ENCODE assay signal across 29 cellular contexts in genomic region chr4:146311238-146311970, GRCh38.
DNase-seq lines count a peak whose midpoint lies in the region; ATAC-seq, FAIRE-seq and TF ChIP-seq lines count a peak whose summit lies in the region.
"Had no signal": no experiment of that assay in that cellular context is flagged by ENCODE, and none has a peak within 500 bp of the region (broad histone marks: within the 10 kb centered on the region; RNA-seq: fewer than 3 reads in every experiment).

No MANE protein-coding gene starts in this region.

- no peak for TF ChIP-seq CTCF in A673 (conservative IDR thresholded peaks at IDR 0.05; ENCODE audit: low read depth, low read length)
- no peak for TF ChIP-seq CTCF in astrocyte (IDR thresholded peaks at IDR 0.05; ENCODE audit: insufficient read depth, low read depth, low read length)
- TF ChIP-seq CTCF in prostate gland (IDR thresholded peaks at IDR 0.05) = no peak
- TF ChIP-seq CTCF in suprapubic skin (IDR thresholded peaks at IDR 0.05) = no peak

- H3K27me3 ChIP-seq in A673 (replicated peaks; ENCODE audit: insufficient read depth, low read depth, low read length, poor library complexity) (no peaks in the 10 kb centered on the region), SJCRH30 (no peaks in the 10 kb centered on the region), astrocyte (ENCODE audit: insufficient read depth, low read length) (no peaks in the 10 kb centered on the region), prostate gland (replicated peaks; ENCODE audit: insufficient read depth) (no peaks in the 10 kb centered on the region), suprapubic skin (no peaks in the 10 kb centered on the region)

- H3K36me3 Mint-ChIP-seq in astrocyte (ENCODE audit: low read depth, unreplicated experiment) = no peaks in the 10 kb centered on the region
- H3K36me3 Mint-ChIP-seq: natural killer cell treated with Interleukin-12 subunit alpha and Interleukin-12 subunit beta and Interleukin-15 and Interleukin-18, amount 100 ng/mL, for 72 hours; type B pancreatic cell had no signal

- no peaks in the 10 kb centered on the region for H3K27me3 Mint-ChIP-seq in astrocyte (ENCODE audit: low read depth, unreplicated experiment)
- H3K27me3 Mint-ChIP-seq: activated CD4-positive, alpha-beta T cell treated with anti-CD3 and anti-CD28 coated beads for 36 hours; activated CD8-positive, alpha-beta T cell treated with anti-CD3 and anti-CD28 coated beads for 36 hours; natural killer cell treated with Interleukin-12 subunit alpha and Interleukin-12 subunit beta and Interleukin-15 and Interleukin-18, amount 100 ng/mL, for 72 hours; stimulated activated naive B cell treated with anti-CD40 and anti-IgM and Interleukin-4, amounts not matched to agents 10 μg/mL and 1 μg/mL and 100 μg/mL, for 72 hours; type B pancreatic cell had no signal

- WGBS in prostate gland = 54% methylated on average over 3 of the region's 3 CpGs
- 65% methylated on average over 3 of the region's 3 CpGs for WGBS in suprapubic skin

- CTCF ChIA-PET in A673 (lab: Charles Lee) = no interaction called here

- no peaks in the 10 kb centered on the region for H3K36me3 ChIP-seq in A673 (ENCODE audit: insufficient read depth, low read length, poor library complexity, severe bottlenecking)
- no peaks in the 10 kb centered on the region for H3K36me3 ChIP-seq in SJCRH30
- no peaks in the 10 kb centered on the region for H3K36me3 ChIP-seq in astrocyte (ENCODE audit: insufficient read depth, low read length)
- no peaks in the 10 kb centered on the region for H3K36me3 ChIP-seq in prostate gland
- no peaks in the 10 kb centered on the region for H3K36me3 ChIP-seq in suprapubic skin

- DNase-seq in A673 (ENCODE audit: low spot score) (peak; percentile 52), SJCRH30 (peak; percentile 74 to 85), astrocyte (ENCODE audit: low read depth) (peak; percentile 35), prostate gland (ENCODE audit: low spot score) (no peak), suprapubic skin (ENCODE audit: low spot score in 2 of 2) (no peak)
- DNase-seq: 8988T; activated CD4-positive, alpha-beta T cell treated with anti-CD3 and anti-CD28 coated beads for 36 hours; activated CD8-positive, alpha-beta memory T cell treated with anti-CD3 and anti-CD28 coated beads, Interleukin-2, amount 50 U/mL, for 48 hours; activated CD8-positive, alpha-beta T cell treated with anti-CD3 and anti-CD28 coated beads for 36 hours; activated naive CD4-positive, alpha-beta T cell treated with anti-CD3 and anti-CD28 coated beads for 36 hours; Calu3; DMS79; effector CD4-positive, alpha-beta T cell; erythroblast; head of caudate nucleus; kidney; NCI-H1092; NCI-H1694; stimulated activated naive B cell treated with anti-CD40 and anti-IgM and Interleukin-4, amounts not matched to agents 10 μg/mL and 1 μg/mL and 100 μg/mL, for 72 hours; substantia nigra had no signal

- H2AFZ ChIP-seq in astrocyte (ENCODE audit: low read depth, low read length) = no peak overlapping the region

- no peaks in the 10 kb centered on the region for H4K20me1 ChIP-seq in astrocyte (ENCODE audit: insufficient read depth, low read length)

- FAIRE-seq in astrocyte (lab: Jason Lieb, UNC) (no peak), islet of Langerhans (lab: Jason Lieb, UNC) (peak; percentile 95)
- FAIRE-seq: bronchial epithelial cell, G401.6, kidney had no signal

- no peaks in the 10 kb centered on the region for H3K79me2 ChIP-seq in astrocyte (ENCODE audit: insufficient read depth, low read length)

- H3K9ac ChIP-seq in astrocyte (ENCODE audit: low read length) = no peak overlapping the region

- no peaks in the 10 kb centered on the region for H3K9me3 Mint-ChIP-seq in astrocyte (ENCODE audit: unreplicated experiment)
- H3K9me3 Mint-ChIP-seq: activated CD8-positive, alpha-beta T cell treated with anti-CD3 and anti-CD28 coated beads for 36 hours; activated naive CD4-positive, alpha-beta T cell treated with anti-CD3 and anti-CD28 coated beads for 36 hours; activated T-helper 1 cell treated with anti-CD3 and anti-CD28 coated beads, Interleukin-12 subunit alpha, Interleukin-12 subunit beta, Interleukin-2, Interleukin-4 antibody, amounts not matched to agents 30 ng/mL and 10 ng/mL and 1 ng/mL, durations not matched to agents 14 hours and 24 hours and 36 hours; natural killer cell treated with Interleukin-12 subunit alpha and Interleukin-12 subunit beta and Interleukin-15 and Interleukin-18, amount 100 ng/mL, for 72 hours; stimulated activated naive B cell treated with anti-CD40 and anti-IgM and Interleukin-4, amounts not matched to agents 10 μg/mL and 1 μg/mL and 100 μg/mL, for 72 hours; type B pancreatic cell had no signal

- H3K4me1 ChIP-seq in A673 (ENCODE audit: insufficient read depth, low read length, poor library complexity, severe bottlenecking) (peaks cover 9% of the 10 kb centered on the region), SJCRH30 (peaks cover 18% of the 10 kb centered on the region), astrocyte (ENCODE audit: insufficient read depth, low read length) (peaks cover 3% of the 10 kb centered on the region), prostate gland (replicated peaks) (no peaks in the 10 kb centered on the region), suprapubic skin (no peaks in the 10 kb centered on the region)

- ATAC-seq in HG03175 (IDR thresholded peaks at IDR 0.05; ENCODE audit: unreplicated experiment) (no peak), GM18502 (IDR thresholded peaks at IDR 0.05; ENCODE audit: poor library complexity, unreplicated experiment) (no peak)
- ATAC-seq: activated CD4-positive, alpha-beta T cell treated with anti-CD3 and anti-CD28 coated beads for 36 hours; activated CD8-positive, alpha-beta T cell treated with anti-CD3 and anti-CD28 coated beads for 36 hours; natural killer cell treated with Interleukin-12 subunit alpha and Interleukin-12 subunit beta and Interleukin-15 and Interleukin-18, amount 100 ng/mL, for 72 hours; stimulated activated naive B cell treated with anti-CD40 and anti-IgM and Interleukin-4, amounts not matched to agents 10 μg/mL and 1 μg/mL and 100 μg/mL, for 72 hours had no signal

- H3K4me1 Mint-ChIP-seq in astrocyte (ENCODE audit: low read depth, unreplicated experiment) = peaks cover 7% of the 10 kb centered on the region
- H3K4me1 Mint-ChIP-seq: activated CD4-positive, alpha-beta T cell treated with anti-CD3 and anti-CD28 coated beads for 36 hours had no signal

- BruUV-seq in A673 (replicated peaks; lab: Mats Ljungman, UMichigan) = no TSS peak

- H3K27ac Mint-ChIP-seq in astrocyte (ENCODE audit: unreplicated experiment) = no peak overlapping the region
- H3K27ac Mint-ChIP-seq: activated CD4-positive, alpha-beta T cell treated with anti-CD3 and anti-CD28 coated beads for 36 hours; activated CD8-positive, alpha-beta T cell treated with anti-CD3 and anti-CD28 coated beads for 36 hours; activated naive CD4-positive, alpha-beta T cell treated with anti-CD3 and anti-CD28 coated beads for 36 hours; activated T-helper 1 cell treated with anti-CD3 and anti-CD28 coated beads, Interleukin-12 subunit alpha, Interleukin-12 subunit beta, Interleukin-2, Interleukin-4 antibody, amounts not matched to agents 30 ng/mL and 10 ng/mL and 1 ng/mL, durations not matched to agents 14 hours and 24 hours and 36 hours; natural killer cell treated with Interleukin-12 subunit alpha and Interleukin-12 subunit beta and Interleukin-15 and Interleukin-18, amount 100 ng/mL, for 72 hours; stimulated activated naive B cell treated with anti-CD40 and anti-IgM and Interleukin-4, amounts not matched to agents 10 μg/mL and 1 μg/mL and 100 μg/mL, for 72 hours; type B pancreatic cell had no signal

- H3K27ac ChIP-seq in A673 (ENCODE audit: low read depth, low read length, poor library complexity, severe bottlenecking) = no peak overlapping the region
- peak overlapping the region; percentile 80 for H3K27ac ChIP-seq in SJCRH30
- H3K27ac ChIP-seq in astrocyte (ENCODE audit: low read depth, low read length) = no peak overlapping the region
- no peak overlapping the region for H3K27ac ChIP-seq in prostate gland
- H3K27ac ChIP-seq in suprapubic skin = no peak overlapping the region
- H3K27ac ChIP-seq: VCaP had no signal

- H3K4me2 ChIP-seq in astrocyte (ENCODE audit: low read length) = no peak overlapping the region

- intact Hi-C loops in A673 (cut with micrococcal nuclease; ENCODE audit: unreplicated experiment) = no loop called here
- intact Hi-C loops in prostate gland (cut with DNase I) = no loop called here

- POLR2A ChIA-PET in A673 (lab: Charles Lee; ENCODE audit: low non-redundant PET) = no interaction called here

- H3K4me3 Mint-ChIP-seq in astrocyte (ENCODE audit: unreplicated experiment) = no peak overlapping the region
- H3K4me3 Mint-ChIP-seq: activated CD4-positive, alpha-beta T cell treated with anti-CD3 and anti-CD28 coated beads for 36 hours; activated CD8-positive, alpha-beta T cell treated with anti-CD3 and anti-CD28 coated beads for 36 hours; activated naive CD4-positive, alpha-beta T cell treated with anti-CD3 and anti-CD28 coated beads for 36 hours; activated T-helper 1 cell treated with anti-CD3 and anti-CD28 coated beads, Interleukin-12 subunit alpha, Interleukin-12 subunit beta, Interleukin-2, Interleukin-4 antibody, amounts not matched to agents 30 ng/mL and 10 ng/mL and 1 ng/mL, durations not matched to agents 14 hours and 24 hours and 36 hours; natural killer cell treated with Interleukin-12 subunit alpha and Interleukin-12 subunit beta and Interleukin-15 and Interleukin-18, amount 100 ng/mL, for 72 hours; stimulated activated naive B cell treated with anti-CD40 and anti-IgM and Interleukin-4, amounts not matched to agents 10 μg/mL and 1 μg/mL and 100 μg/mL, for 72 hours; type B pancreatic cell had no signal

- no peaks in the 10 kb centered on the region for H3K9me3 ChIP-seq in A673 (ENCODE audit: low read depth, low read length, poor library complexity, severe bottlenecking)
- H3K9me3 ChIP-seq in SJCRH30 (replicated peaks) = no peaks in the 10 kb centered on the region
- no peaks in the 10 kb centered on the region for H3K9me3 ChIP-seq in astrocyte (ENCODE audit: insufficient read depth, low read depth, low read length)
- H3K9me3 ChIP-seq in prostate gland = no peaks in the 10 kb centered on the region
- no peaks in the 10 kb centered on the region for H3K9me3 ChIP-seq in suprapubic skin

- TF ChIP-seq EP300 in suprapubic skin (IDR thresholded peaks at IDR 0.05) = no peak

- TF ChIP-seq POLR2A in prostate gland (IDR thresholded peaks at IDR 0.05) (no peak), suprapubic skin (IDR thresholded peaks at IDR 0.05) (no peak)

- H3K4me3 ChIP-seq in A673 (ENCODE audit: low read depth, low read length, poor library complexity, severe bottlenecking) (no peak overlapping the region), SJCRH30 (no peak overlapping the region), astrocyte (ENCODE audit: insufficient read depth, low read depth, low read length) (no peak overlapping the region), prostate gland (no peak overlapping the region), suprapubic skin (no peak overlapping the region)

Comparison
In these comparisons a context has a peak if more than half of its experiments do, and no peak if none do; other contexts are left out.
1. DNase-seq: peak in A673 (single experiment), SJCRH30 (2 of 2) and astrocyte (single experiment); none in prostate gland (single experiment) and suprapubic skin (0 of 2).